In genomic region chrX:45309801-45310200, GRCh38 we compare ENCODE assay signal across 25 cellular contexts.
DNase-seq lines count a peak whose midpoint lies in the region; ATAC-seq, FAIRE-seq and TF ChIP-seq lines count a peak whose summit lies in the region.
"Had no signal": no experiment of that assay in that cellular context is flagged by ENCODE, and none has a peak within 500 bp of the region (broad histone marks: within the 10 kb centered on the region; RNA-seq: fewer than 3 reads in every experiment).

No MANE protein-coding gene starts in this region.

- H3K27ac Mint-ChIP-seq in activated naive CD8-positive, alpha-beta T cell treated with anti-CD3 and anti-CD28 coated beads for 36 hours: no peak overlapping the region
- H3K27ac Mint-ChIP-seq: CD4-positive, CD25-positive, alpha-beta regulatory T cell; CD8-positive, alpha-beta memory T cell; IgD-negative memory B cell had no signal

- TF ChIP-seq EP300 in HepG2 (IDR thresholded peaks at IDR 0.05; ENCODE audit: low read depth in 2 of 2, low read length in 2 of 2) (no peak), HepG2 (CRISPR knock-in tag; IDR thresholded peaks at IDR 0.05; ENCODE audit: borderline replicate concordance) (no peak)

- no peaks in the 10 kb centered on the region for H3K79me2 ChIP-seq in HepG2 (ENCODE audit: insufficient read depth, low read length)

- no peaks in the 10 kb centered on the region for H3K9me3 Mint-ChIP-seq in activated naive CD8-positive, alpha-beta T cell treated with anti-CD3 and anti-CD28 coated beads for 36 hours

- no peaks in the 10 kb centered on the region for H3K4me1 ChIP-seq in HepG2 (ENCODE audit: insufficient read depth, low read length)
- no peaks in the 10 kb centered on the region for H3K4me1 ChIP-seq in right lobe of liver
- H3K4me1 ChIP-seq: BE2C, HAP-1 had no signal

- H4K20me1 ChIP-seq in HepG2 (ENCODE audit: insufficient read depth, low read length): no peaks in the 10 kb centered on the region

- ATAC-seq in HepG2: no peak
- no peak for ATAC-seq in right lobe of liver
- no peak for ATAC-seq in HG03439 (IDR thresholded peaks at IDR 0.05; ENCODE audit: unreplicated experiment)
- no peak for ATAC-seq in esophagus mucosa

- H3K27ac ChIP-seq in HepG2 (ENCODE audit: extremely low read length, insufficient read depth, low read length) (no peak overlapping the region), right lobe of liver (no peak overlapping the region)
- H3K27ac ChIP-seq: GM23248, HL-60 had no signal

- in situ Hi-C loops in HepG2 (cut with HindIII; ENCODE audit: extremely low pct_ligation_motif_present, low pct_unique_long_range_greater_than_20kb): loop anchor here (25.0 kb wide), 1 partner anchor 428 kb away; no protein-coding TSS in a partner anchor

- H3K27me3 ChIP-seq in HepG2 (ENCODE audit: control insufficient read depth in 1 of 2, insufficient read depth in 2 of 2, low read length in 2 of 2) (no peaks in the 10 kb centered on the region), right lobe of liver (peaks cover 0 to 7% of the 10 kb centered on the region in 2 donors)
- H3K27me3 ChIP-seq: BE2C had no signal

- no peak for TF ChIP-seq RAD21 in HepG2 (CRISPR knock-in tag; IDR thresholded peaks at IDR 0.05)

- TF ChIP-seq POLR2A in HepG2 (IDR thresholded peaks at IDR 0.05; ENCODE audit: insufficient read depth in 1 of 2, low read depth in 2 of 2, low read length in 2 of 2) (no peak), right lobe of liver (IDR thresholded peaks at IDR 0.05) (no peak)

- 100% methylated on average over 1 of the region's 1 CpG for WGBS in HepG2 (ENCODE audit: low lambda C conversion rate)
- 73% methylated on average over 1 of the region's 1 CpG for WGBS in right lobe of liver (ENCODE audit: insufficient coverage, low coverage, low lambda C conversion rate, missing lambda C conversion rate)

- no peak overlapping the region for H3K4me3 Mint-ChIP-seq in activated naive CD8-positive, alpha-beta T cell treated with anti-CD3 and anti-CD28 coated beads for 36 hours
- H3K4me3 Mint-ChIP-seq: CD4-positive, CD25-positive, alpha-beta regulatory T cell; CD8-positive, alpha-beta memory T cell; IgD-negative memory B cell had no signal

- DNase-seq in HepG2 (ENCODE audit: low spot score): no peak
- no peak for DNase-seq in right lobe of liver
- DNase-seq in RCC 7860 (ENCODE audit: low spot score): no peak
- no peak for DNase-seq in frontal cortex (ENCODE audit: low spot score in 2 of 2)
- DNase-seq in globus pallidus (ENCODE audit: low spot score): no peak
- no peak for DNase-seq in activated naive CD8-positive, alpha-beta T cell treated with anti-CD3 and anti-CD28 coated beads for 36 hours
- DNase-seq: 8988T; ACHN; BE2C; C1 segment of cervical spinal cord; CD4-positive, CD25-positive, alpha-beta regulatory T cell; CD8-positive, alpha-beta memory T cell; COR-L47; DMS 273 treated with DMSO at 0.1 percent for 48 hours; DMS53; DND-41; EL had no signal

- H3K27me3 Mint-ChIP-seq in activated naive CD8-positive, alpha-beta T cell treated with anti-CD3 and anti-CD28 coated beads for 36 hours: no peaks in the 10 kb centered on the region
- H3K27me3 Mint-ChIP-seq: CD4-positive, CD25-positive, alpha-beta regulatory T cell had no signal

- TF ChIP-seq CTCF in HepG2 (CRISPR knock-in tag; IDR thresholded peaks at IDR 0.05) (no peak), right lobe of liver (IDR thresholded peaks at IDR 0.05) (no peak)

- H3K36me3 ChIP-seq in HepG2 (replicated peaks in 1 of 2; ENCODE audit: control insufficient read depth in 1 of 2, insufficient read depth in 2 of 2, low read length in 2 of 2): no peaks in the 10 kb centered on the region
- no peaks in the 10 kb centered on the region for H3K36me3 ChIP-seq in right lobe of liver
- H3K36me3 ChIP-seq: BE2C, HAP-1 had no signal

- H3K4me3 ChIP-seq in HepG2 (replicated peaks in 1 of 3; ENCODE audit: insufficient read depth in 1 of 3, low read depth in 2 of 3, low read length in 3 of 3) (no peak overlapping the region), right lobe of liver (no peak overlapping the region)
- H3K4me3 ChIP-seq: GM23248, HAP-1 had no signal

- no peak overlapping the region for H3K9ac ChIP-seq in HepG2 (ENCODE audit: insufficient read depth, low read depth, low read length)
- H3K9ac ChIP-seq: GM23248 had no signal

- BruUV-seq in HepG2 (replicated peaks; lab: Mats Ljungman, UMichigan): no TSS peak

- H2AFZ ChIP-seq in HepG2 (ENCODE audit: low read length): no peak overlapping the region
- H2AFZ ChIP-seq: GM23248 had no signal

- intact Hi-C loops in HepG2 (cut with micrococcal nuclease; ENCODE audit: unreplicated experiment): no loop called here
- intact Hi-C loops in right lobe of liver (cut with DNase I): no loop called here

- POLR2A ChIA-PET in HepG2 (lab: Yijun Ruan, JAX): no interaction called here

- no peaks in the 10 kb centered on the region for H3K36me3 Mint-ChIP-seq in activated naive CD8-positive, alpha-beta T cell treated with anti-CD3 and anti-CD28 coated beads for 36 hours
- H3K36me3 Mint-ChIP-seq: CD4-positive, CD25-positive, alpha-beta regulatory T cell; CD8-positive, alpha-beta memory T cell; IgD-negative memory B cell had no signal

- CTCF ChIA-PET in HepG2 (lab: Yijun Ruan, JAX; ENCODE audit: low intra/inter-chr PET ratio, low total read pairs): no interaction called here

- no peak overlapping the region for H3K4me2 ChIP-seq in HepG2 (ENCODE audit: low read depth, low read length)

- FAIRE-seq in HepG2 (lab: Jason Lieb, UNC) (no peak), RCC 7860 (lab: Jason Lieb, UNC) (peak; percentile 12), frontal cortex (lab: Jason Lieb, UNC) (peak; percentile 28)
- FAIRE-seq: GM12891, GM19239 had no signal

- no peaks in the 10 kb centered on the region for H3K4me1 Mint-ChIP-seq in activated naive CD8-positive, alpha-beta T cell treated with anti-CD3 and anti-CD28 coated beads for 36 hours
- H3K4me1 Mint-ChIP-seq: CD4-positive, CD25-positive, alpha-beta regulatory T cell; CD8-positive, alpha-beta memory T cell; IgD-negative memory B cell had no signal

- H3K9me3 ChIP-seq in HepG2 (ENCODE audit: low read length) (no peaks in the 10 kb centered on the region), right lobe of liver (no peaks in the 10 kb centered on the region)
- H3K9me3 ChIP-seq: BE2C, HAP-1 had no signal

TF ChIP-seq in HepG2, 621 proteins besides CTCF, POLR2A, EP300 and RAD21:
- peak in 1 of 2 experiments; percentile 56; a peak in 2 of 4 replicates for TF ChIP-seq MAFK (conservative IDR thresholded peaks at IDR 0.05 in 1 of 2, IDR thresholded peaks at IDR 0.05 in 1 of 2; ENCODE audit: low read length in 2 of 2)
- TF ChIP-seq SP140L (CRISPR knock-in tag; IDR thresholded peaks at IDR 0.05; ENCODE audit: borderline replicate concordance): no peak
- TF ChIP-seq ZNF841 (CRISPR knock-in tag; IDR thresholded peaks at IDR 0.05; ENCODE audit: borderline replicate concordance): no peak
- no peak for TF ChIP-seq YEATS4 (CRISPR knock-in tag; IDR thresholded peaks at IDR 0.05; ENCODE audit: borderline replicate concordance)
- peak; percentile 26; the same call in 1 of the 2 replicates for TF ChIP-seq MAFF (IDR thresholded peaks at IDR 0.05; ENCODE audit: low read depth, low read length)
- TF ChIP-seq, protein P1, sequence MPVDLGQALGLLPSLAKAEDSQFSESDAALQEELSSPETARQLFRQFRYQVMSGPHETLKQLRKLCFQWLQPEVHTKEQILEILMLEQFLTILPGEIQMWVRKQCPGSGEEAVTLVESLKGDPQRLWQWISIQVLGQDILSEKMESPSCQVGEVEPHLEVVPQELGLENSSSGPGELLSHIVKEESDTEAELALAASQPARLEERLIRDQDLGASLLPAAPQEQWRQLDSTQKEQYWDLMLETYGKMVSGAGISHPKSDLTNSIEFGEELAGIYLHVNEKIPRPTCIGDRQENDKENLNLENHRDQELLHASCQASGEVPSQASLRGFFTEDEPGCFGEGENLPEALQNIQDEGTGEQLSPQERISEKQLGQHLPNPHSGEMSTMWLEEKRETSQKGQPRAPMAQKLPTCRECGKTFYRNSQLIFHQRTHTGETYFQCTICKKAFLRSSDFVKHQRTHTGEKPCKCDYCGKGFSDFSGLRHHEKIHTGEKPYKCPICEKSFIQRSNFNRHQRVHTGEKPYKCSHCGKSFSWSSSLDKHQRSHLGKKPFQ (CRISPR knock-in tag; IDR thresholded peaks at IDR 0.05; ENCODE audit: insufficient replicate concordance): no peak
